In the genomic region with DNA sequence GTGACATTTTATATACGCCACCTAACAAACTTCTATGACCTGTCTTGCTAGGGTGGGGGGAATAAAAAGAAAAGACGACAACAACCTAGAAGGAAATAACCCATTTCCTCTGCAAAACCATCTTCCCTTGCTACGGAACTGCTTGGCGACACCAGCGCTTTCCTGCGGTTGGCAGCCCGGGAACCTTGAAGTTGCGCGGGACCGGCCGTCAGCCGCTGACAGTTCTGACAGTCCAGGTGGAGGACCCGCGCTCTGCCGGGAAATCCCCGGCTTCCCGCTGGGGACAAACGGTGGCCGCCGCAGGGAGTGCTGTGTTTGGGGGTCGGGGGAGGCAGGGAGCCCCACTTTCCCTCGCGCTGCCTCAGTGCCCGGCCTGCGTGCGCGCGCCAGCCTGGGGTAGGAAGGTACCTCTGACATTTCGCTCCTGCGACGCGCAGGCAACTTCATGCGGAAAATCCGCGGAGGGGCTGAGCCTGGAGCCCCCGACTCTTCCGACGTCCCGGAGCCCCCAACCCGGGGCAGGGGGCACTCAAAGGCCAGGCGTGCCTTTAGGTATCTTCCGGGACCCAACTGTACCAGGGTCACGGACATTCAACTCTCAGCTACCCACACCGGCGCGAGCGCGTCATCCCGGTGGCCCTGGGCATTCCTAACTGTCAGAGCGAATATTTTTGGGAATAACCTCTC, we compare ENCODE assay signal across 7 cellular contexts. TPM values are rescaled to one million over a fixed set of nuclear protein-coding genes. Genes with fewer than 3 reads are reported as not detected.
DNase-seq lines count a peak whose midpoint lies in the region; ATAC-seq and TF ChIP-seq lines count a peak whose summit lies in the region.

No MANE protein-coding gene starts in this region.

- DNase-seq in GM20000 (ENCODE audit: low spot score) (peak; percentile 62), SK-MEL-5 (ENCODE audit: low read depth, low spot score) (peak; percentile 51), iPS-NIHi11 (ENCODE audit: low spot score) (peak; percentile 36), SKM-1 (lab: John Stamatoyannopoulos, UW; ENCODE audit: unreplicated experiment) (no peak)
- DNase-seq in stimulated activated CD4-positive, alpha-beta T cell treated with anti-CD3 and anti-CD28 coated beads, Interleukin-15, amount 100 ng/mL, for 1 hour (ENCODE audit: low read depth in 1 of 2, low spot score in 1 of 2): peak; percentile 33 to 35

- no peak for ATAC-seq in HG03442 (IDR thresholded peaks at IDR 0.05; ENCODE audit: unreplicated experiment)

- no peak for TF ChIP-seq CTCF in GM20000 (IDR thresholded peaks at IDR 0.05; ENCODE audit: extremely low read depth, missing control alignments)

- 2% methylated on average over 50 of the region's 50 CpGs for WGBS in adipose tissue, 3 donors

- peak overlapping the region; percentile 13 for H3K27ac ChIP-seq in adipose tissue (ENCODE audit: low read depth, low read length)

- in situ Hi-C loops in SK-MEL-5 (cut with HindIII; ENCODE audit: low pct_unique_long_range_greater_than_20kb, low sequenced_read_pairs): no loop called here

RNA-seq across cellular contexts. Expression of gene SLC16A6, which starts 0.5 kb away (rescaled TPM):
- total RNA-seq in SK-MEL-5 (2014; rRNA removed; shearing (Covaris generic)): 707 and 748 TPM in 2 replicates
- 399 and 508 TPM in 2 replicates for polyA plus RNA-seq in SK-MEL-5 (2015; cell fraction: cytosol; rRNA removed)
- polyA plus RNA-seq in SK-MEL-5 (2015; cell fraction: nucleus; rRNA removed): 214 and 238 TPM in 2 replicates
- 1 to 10 TPM in 1 of 3 donors, under 1 TPM in 2; 0.18 to 1.1 (median 0.56) TPM for polyA plus RNA-seq in adipose tissue

RNA-seq across cellular contexts. Expression of gene ARSG, which starts 0.9 kb away (rescaled TPM):
- 31.7 and 32.9 TPM in 2 replicates for total RNA-seq in SK-MEL-5 (2014; rRNA removed; shearing (Covaris generic))
- polyA plus RNA-seq in SK-MEL-5 (2015; cell fraction: cytosol; rRNA removed): 26.5 and 42.3 TPM in 2 replicates
- polyA plus RNA-seq in SK-MEL-5 (2015; cell fraction: nucleus; rRNA removed): 48.1 and 65.6 TPM in 2 replicates
- 1 to 10 TPM; 1.0 to 2.3 (median 1.3) TPM for polyA plus RNA-seq in adipose tissue

RNA-seq across cellular contexts. Expression of gene AMZ2, which starts 42.6 kb away (rescaled TPM):
- total RNA-seq in SK-MEL-5 (2014; rRNA removed; shearing (Covaris generic)): 221 and 235 TPM in 2 replicates
- polyA plus RNA-seq in SK-MEL-5 (2015; cell fraction: cytosol; rRNA removed): 141 and 180 TPM in 2 replicates
- polyA plus RNA-seq in SK-MEL-5 (2015; cell fraction: nucleus; rRNA removed): 192 and 260 TPM in 2 replicates
- polyA plus RNA-seq in adipose tissue: 10 to 100 TPM; 24.2 to 78.4 (median 51.0) TPM
